In the genomic region with DNA sequence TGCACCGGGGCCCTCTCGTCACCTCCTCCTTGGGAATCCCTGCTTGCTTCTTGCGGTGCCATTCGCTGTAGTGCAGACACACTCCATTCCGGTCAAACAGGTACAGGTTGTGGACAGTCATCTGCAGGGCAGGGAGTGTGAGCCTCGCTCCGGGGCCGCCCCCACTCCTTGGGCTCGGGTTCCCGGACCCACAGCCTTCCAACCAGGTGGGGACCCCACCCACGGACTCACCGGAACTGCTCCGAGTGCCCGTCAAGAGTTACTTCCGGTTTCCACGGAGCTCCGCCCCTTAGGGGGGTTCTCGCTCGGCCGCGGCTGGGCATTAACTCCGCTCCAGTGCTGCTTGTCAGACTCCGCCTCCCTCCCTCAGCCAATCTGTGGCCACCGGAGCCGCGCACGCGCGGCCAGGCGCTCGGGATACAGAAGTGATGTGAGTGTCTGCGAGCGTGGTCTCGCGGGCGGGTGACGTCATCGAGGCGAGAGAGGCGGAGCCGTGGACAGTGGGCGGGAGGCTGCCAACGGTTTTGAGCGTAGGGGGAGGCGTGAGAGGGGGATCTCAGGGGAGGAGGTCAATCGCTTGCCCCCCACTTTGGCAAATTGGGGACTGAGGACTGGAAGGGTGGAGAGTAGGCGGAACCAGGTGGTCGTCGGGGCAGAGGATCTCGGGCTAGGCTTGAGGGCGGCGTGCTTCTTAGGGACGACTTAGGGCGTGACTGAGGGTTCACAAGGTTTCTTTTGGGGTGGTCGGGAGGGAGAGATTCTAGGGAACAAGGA, we compare ENCODE assay signal across 8 cellular contexts.
A peak's percentile ranks its signal among the peaks of the same experiment; 100 is the strongest.
DNase-seq lines count a peak whose midpoint lies in the region; ATAC-seq lines count a peak whose summit lies in the region.

A gene with protein sequence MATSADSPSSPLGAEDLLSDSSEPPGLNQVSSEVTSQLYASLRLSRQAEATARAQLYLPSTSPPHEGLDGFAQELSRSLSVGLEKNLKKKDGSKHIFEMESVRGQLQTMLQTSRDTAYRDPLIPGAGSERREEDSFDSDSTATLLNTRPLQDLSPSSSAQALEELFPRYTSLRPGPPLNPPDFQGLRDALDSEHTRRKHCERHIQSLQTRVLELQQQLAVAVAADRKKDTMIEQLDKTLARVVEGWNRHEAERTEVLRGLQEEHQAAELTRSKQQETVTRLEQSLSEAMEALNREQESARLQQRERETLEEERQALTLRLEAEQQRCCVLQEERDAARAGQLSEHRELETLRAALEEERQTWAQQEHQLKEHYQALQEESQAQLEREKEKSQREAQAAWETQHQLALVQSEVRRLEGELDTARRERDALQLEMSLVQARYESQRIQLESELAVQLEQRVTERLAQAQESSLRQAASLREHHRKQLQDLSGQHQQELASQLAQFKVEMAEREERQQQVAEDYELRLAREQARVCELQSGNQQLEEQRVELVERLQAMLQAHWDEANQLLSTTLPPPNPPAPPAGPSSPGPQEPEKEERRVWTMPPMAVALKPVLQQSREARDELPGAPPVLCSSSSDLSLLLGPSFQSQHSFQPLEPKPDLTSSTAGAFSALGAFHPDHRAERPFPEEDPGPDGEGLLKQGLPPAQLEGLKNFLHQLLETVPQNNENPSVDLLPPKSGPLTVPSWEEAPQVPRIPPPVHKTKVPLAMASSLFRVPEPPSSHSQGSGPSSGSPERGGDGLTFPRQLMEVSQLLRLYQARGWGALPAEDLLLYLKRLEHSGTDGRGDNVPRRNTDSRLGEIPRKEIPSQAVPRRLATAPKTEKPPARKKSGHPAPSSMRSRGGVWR (plus strand): TSS at position 498 of the 774 bp plus-strand sequence. CDS start 874 bp downstream, outside the sequence.
TRAPPC1 (minus strand) TSS at position 238 of the 774 bp plus-strand sequence; CDS start at position 121, 117 bp downstream.

- ATAC-seq in GM19023 (IDR thresholded peaks at IDR 0.05; ENCODE audit: unreplicated experiment) (peak; percentile 95), HG03280 (IDR thresholded peaks at IDR 0.05; ENCODE audit: unreplicated experiment) (peak; percentile 93)

- DNase-seq in AG08396 (ENCODE audit: low spot score), result peak; percentile 100
- DNase-seq in NCI-H345 treated with DMSO at 0.1 percent for 48 hours (lab: John Stamatoyannopoulos, UW; ENCODE audit: unreplicated experiment), result peak; percentile 90
- peak; percentile 97 to 99 (median 98) for DNase-seq in activated CD4-positive, CD25-positive, alpha-beta regulatory T cell (lab: John Stamatoyannopoulos, UW)
- DNase-seq in central memory CD4-positive, alpha-beta T cell, result peak; percentile 99
- peak; percentile 98 for DNase-seq in inferior parietal cortex (ENCODE audit: extremely low spot score)
- peak; percentile 99 to 100 for DNase-seq in stimulated activated CD4-positive, alpha-beta T cell treated with anti-CD3 and anti-CD28 coated beads, Interleukin-12 subunit alpha, Interleukin-12 subunit beta, amount 100 ng/mL, for 24 hours (ENCODE audit: low read depth in 2 of 2)

Comparison
In these comparisons a context has a peak if more than half of its experiments do, and no peak if none do; other contexts are left out.
1. Peak in every context shown above with its lines: DNase-seq and ATAC-seq.